35 cellular contexts compared by ENCODE assay signal in genomic region chr2:80501874-80502624, GRCh38.
"Had no signal": no experiment of that assay in that cellular context is flagged by ENCODE, and none has a peak within 500 bp of the region (broad histone marks: within the 10 kb centered on the region; RNA-seq: fewer than 3 reads in every experiment).

No MANE protein-coding gene starts in this region.

- ATAC-seq: activated CD4-positive, alpha-beta T cell treated with anti-CD3 and anti-CD28 coated beads for 36 hours; activated CD4-positive, CD25-positive, alpha-beta regulatory T cell treated with anti-CD3 and anti-CD28 coated beads, Interleukin-2, amount 50 U/mL, for 24 hours; activated CD8-positive, alpha-beta memory T cell treated with anti-CD3 and anti-CD28 coated beads, Interleukin-2, amount 10 ng/mL, durations not matched to agents 7 days and 5 days; activated CD8-positive, alpha-beta T cell treated with anti-CD3 and anti-CD28 coated beads, Interleukin-2, amount 10 ng/mL, durations not matched to agents 7 days and 5 days; activated naive CD4-positive, alpha-beta T cell treated with anti-CD3 and anti-CD28 coated beads, Interleukin-2, amount 50 U/mL, for 72 hours; activated T-cell treated with anti-CD3 and anti-CD28 coated beads, Interleukin-2, amount 50 U/mL, for 72 hours; activated T-helper 17 cell treated with anti-CD3 and anti-CD28 coated beads, Interleukin-2, amount 50 U/mL, for 72 hours; body of pancreas had no signal

- H3K27me3 ChIP-seq: adrenal gland, body of pancreas, brain microvascular endothelial cell, breast epithelium had no signal

- H3K36me3 ChIP-seq: adrenal gland, brain microvascular endothelial cell, breast epithelium had no signal

- H3K4me1 ChIP-seq: adrenal gland, body of pancreas, breast epithelium had no signal

- H3K27ac ChIP-seq: adrenal gland, body of pancreas, brain microvascular endothelial cell, breast epithelium, VCaP had no signal

- H3K4me3 ChIP-seq: adrenal gland, body of pancreas, breast epithelium had no signal

- DNase-seq: activated CD4-positive, alpha-beta memory T cell treated with anti-CD3 and anti-CD28 coated beads, Interleukin-2, amount 10 ng/mL, durations not matched to agents 7 days and 5 days; activated CD4-positive, alpha-beta T cell treated with anti-CD3 and anti-CD28 coated beads for 1 hour; activated CD4-positive, alpha-beta T cell treated with anti-CD3 and anti-CD28 coated beads for 36 hours; activated CD4-positive, alpha-beta T cell treated with anti-CD3 and anti-CD28 coated beads for 48 hours; activated CD4-positive, alpha-beta T cell treated with anti-CD3 and anti-CD28 coated beads, Interleukin-2, amount 10 ng/mL, durations not matched to agents 7 days and 5 days; activated CD4-positive, alpha-beta T cell treated with anti-CD3 and anti-CD28 coated beads, Interleukin-2, amount 50 U/mL, for 48 hours; activated CD4-positive, CD25-positive, alpha-beta regulatory T cell; activated CD8-positive, alpha-beta memory T cell treated with anti-CD3 and anti-CD28 coated beads for 24 hours; activated CD8-positive, alpha-beta memory T cell treated with anti-CD3 and anti-CD28 coated beads, Interleukin-2, amount 10 ng/mL, durations not matched to agents 7 days and 5 days; activated CD8-positive, alpha-beta memory T cell treated with anti-CD3 and anti-CD28 coated beads, Interleukin-2, amount 50 U/mL, for 48 hours; activated CD8-positive, alpha-beta T cell treated with anti-CD3 and anti-CD28 coated beads, Interleukin-2, amount 10 ng/mL, durations not matched to agents 7 days and 5 days; activated effector memory CD4-positive, alpha-beta T cell treated with anti-CD3 and anti-CD28 coated beads, Interleukin-2, amount 50 U/mL, for 16 hours; activated gamma-delta T cell treated with Interleukin-2 at 50 U/mL for 16 hours; activated naive CD4-positive, alpha-beta T cell; activated naive CD4-positive, alpha-beta T cell treated with anti-CD3 and anti-CD28 coated beads for 36 hours; activated naive CD4-positive, alpha-beta T cell treated with anti-CD3 and anti-CD28 coated beads, Interleukin-2, amount 50 U/mL, for 16 hours; activated naive CD8-positive, alpha-beta T cell treated with anti-CD3 and anti-CD28 coated beads for 36 hours; activated T-cell treated with anti-CD3 and anti-CD28 coated beads, Interleukin-2, amount 50 U/mL, for 24 hours; activated T-cell treated with anti-CD3 and anti-CD28 coated beads, Interleukin-2, amount 50 U/mL, for 72 hours; adrenal gland; amniotic stem cell; aorta; body of pancreas; brain microvascular endothelial cell; central memory CD4-positive, alpha-beta T cell; T-helper 1 cell; T-helper 2 cell; T-helper 9 cell had no signal

- H3K9me3 ChIP-seq: adrenal gland, body of pancreas, breast epithelium had no signal

- FAIRE-seq: astrocyte, TTC549 had no signal
